Comparison of ENCODE assay signal across 1 cellular context in genomic region chr11:63986156-63986931, GRCh38.
TF ChIP-seq lines count a peak whose summit lies in the region.

OTUB1 (plus strand) TSS chr11:63986438; CDS start chr11:63986457, 19 bp downstream.

TF ChIP-seq in HepG2, 621 proteins besides CTCF, POLR2A, EP300 and RAD21 (continued from another document and continues in another):
- TF ChIP-seq ARID2 (CRISPR knock-in tag; IDR thresholded peaks at IDR 0.05; ENCODE audit: borderline replicate concordance) (0 out of 2 replicates have a peak, but pooled peaks have one; percentile 49), ZNF318 (CRISPR knock-in tag; IDR thresholded peaks at IDR 0.05) (no peak), ZNF275 (CRISPR knock-in tag; IDR thresholded peaks at IDR 0.05; ENCODE audit: borderline replicate concordance) (peak; percentile 98; the same call in 1 of the 2 replicates), ZNF749 (CRISPR knock-in tag; IDR thresholded peaks at IDR 0.05; ENCODE audit: borderline replicate concordance) (no peak), RBM22 (optimal IDR thresholded peaks at IDR 0.05; ENCODE audit: low read length) (peak; percentile 96), ZNF616 (CRISPR knock-in tag; IDR thresholded peaks at IDR 0.05; ENCODE audit: low read depth) (no peak; the same call in 1 of the 2 replicates), AHDC1 (CRISPR knock-in tag; IDR thresholded peaks at IDR 0.05; ENCODE audit: borderline replicate concordance) (0 out of 2 replicates have a peak, but pooled peaks have one; percentile 21), KIAA2018 (CRISPR knock-in tag; IDR thresholded peaks at IDR 0.05; ENCODE audit: borderline replicate concordance) (no peak), ZBTB37 (CRISPR knock-in tag; IDR thresholded peaks at IDR 0.05) (0 out of 2 replicates have a peak, but pooled peaks have one; percentile 38), ZHX1 (CRISPR knock-in tag; IDR thresholded peaks at IDR 0.05; ENCODE audit: low read depth) (no peak), ZNF354B (CRISPR knock-in tag; IDR thresholded peaks at IDR 0.05) (no peak), CBFB (CRISPR knock-in tag; IDR thresholded peaks at IDR 0.05) (peak; percentile 64; the same call in 1 of the 2 replicates), ARNT2 (CRISPR knock-in tag; IDR thresholded peaks at IDR 0.05; ENCODE audit: low read depth) (peak; percentile 45), ETV6 (CRISPR knock-in tag; conservative IDR thresholded peaks at IDR 0.05) (no peak; the same call in 1 of the 2 replicates), CEBPG (CRISPR knock-in tag; IDR thresholded peaks at IDR 0.05) (no peak; the same call in 1 of the 2 replicates), ZNF12 (CRISPR knock-in tag; IDR thresholded peaks at IDR 0.05) (no peak; the same call in 1 of the 2 replicates), MEIS1 (CRISPR knock-in tag; IDR thresholded peaks at IDR 0.05; ENCODE audit: borderline replicate concordance) (no peak; the same call in 1 of the 2 replicates), KDM4B (CRISPR knock-in tag; IDR thresholded peaks at IDR 0.05) (peak; percentile 78), THAP7 (CRISPR knock-in tag; IDR thresholded peaks at IDR 0.05) (no peak)
